1 cellular context compared by ENCODE assay signal in the genomic region with DNA sequence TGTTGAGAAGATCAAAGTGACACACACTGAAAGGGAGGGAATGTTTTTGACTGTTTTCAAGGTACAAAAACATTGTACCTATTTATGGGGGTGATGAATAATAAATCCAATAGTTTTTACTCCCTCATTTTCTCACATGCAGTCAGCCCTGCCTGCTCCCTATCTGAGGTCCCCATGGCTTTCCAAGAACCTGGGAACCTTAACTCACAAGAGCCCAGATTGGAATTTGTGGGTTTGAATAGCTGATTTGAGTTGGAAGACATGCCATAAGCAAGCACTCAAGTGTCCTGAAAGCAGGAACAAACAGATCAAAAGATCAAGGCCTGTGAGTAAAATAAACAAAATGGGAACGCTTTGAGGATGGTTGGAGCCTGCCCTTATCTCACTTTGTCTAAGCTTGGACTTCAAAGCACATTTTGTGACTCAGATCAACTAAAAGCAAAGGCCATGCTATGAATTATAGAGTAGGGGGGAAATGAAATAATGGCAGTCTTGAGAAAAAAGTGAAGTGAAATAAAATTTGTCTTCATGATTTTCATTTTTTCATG.
TF ChIP-seq lines count a peak whose summit lies in the region.

No MANE protein-coding gene starts in this region.

TF ChIP-seq in HepG2, 621 proteins besides CTCF, POLR2A, EP300 and RAD21 (continued from another document):
- TF ChIP-seq DZIP1 (CRISPR knock-in tag; IDR thresholded peaks at IDR 0.05), result no peak
- TF ChIP-seq ZNF777 (CRISPR knock-in tag; IDR thresholded peaks at IDR 0.05), result no peak
- no peak; the same call in 1 of the 2 replicates for TF ChIP-seq ZNF263 (CRISPR knock-in tag; IDR thresholded peaks at IDR 0.05)
- no peak for TF ChIP-seq BRD4 (CRISPR knock-in tag; IDR thresholded peaks at IDR 0.05)
- TF ChIP-seq ZNF816 (CRISPR knock-in tag; IDR thresholded peaks at IDR 0.05; ENCODE audit: borderline replicate concordance), result peak; percentile 78; the same call in 1 of the 2 replicates
- TF ChIP-seq, protein P1, sequence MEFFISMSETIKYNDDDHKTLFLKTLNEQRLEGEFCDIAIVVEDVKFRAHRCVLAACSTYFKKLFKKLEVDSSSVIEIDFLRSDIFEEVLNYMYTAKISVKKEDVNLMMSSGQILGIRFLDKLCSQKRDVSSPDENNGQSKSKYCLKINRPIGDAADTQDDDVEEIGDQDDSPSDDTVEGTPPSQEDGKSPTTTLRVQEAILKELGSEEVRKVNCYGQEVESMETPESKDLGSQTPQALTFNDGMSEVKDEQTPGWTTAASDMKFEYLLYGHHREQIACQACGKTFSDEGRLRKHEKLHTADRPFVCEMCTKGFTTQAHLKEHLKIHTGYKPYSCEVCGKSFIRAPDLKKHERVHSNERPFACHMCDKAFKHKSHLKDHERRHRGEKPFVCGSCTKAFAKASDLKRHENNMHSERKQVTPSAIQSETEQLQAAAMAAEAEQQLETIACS (CRISPR knock-in tag; IDR thresholded peaks at IDR 0.05), result no peak
- no peak for TF ChIP-seq MBNL3 (CRISPR knock-in tag; conservative IDR thresholded peaks at IDR 0.05)
